8 cellular contexts compared by ENCODE assay signal in genomic region chr20:833450-834150, GRCh38. TPM values are rescaled to one million over a fixed set of nuclear protein-coding genes. Genes with fewer than 3 reads are reported as not detected.
DNase-seq lines count a peak whose midpoint lies in the region; ATAC-seq and TF ChIP-seq lines count a peak whose summit lies in the region.

Gene FAM110A, plus strand, starts transcription at chr20:833715. Its CDS starts 11,090 bp downstream, at chr20:844805.

- H3K4me3 Mint-ChIP-seq in naive thymus-derived CD4-positive, alpha-beta T cell = peak within 1 kb of the TSS; percentile 73 to 92 (median 87)
- H3K4me3 Mint-ChIP-seq in stimulated activated memory B cell treated with anti-CD40 and anti-IgM and Interleukin-4, amounts not matched to agents 10 μg/mL and 1 μg/mL and 100 μg/mL, for 72 hours = peak within 1 kb of the TSS; percentile 86

- ATAC-seq in naive thymus-derived CD4-positive, alpha-beta T cell = peak; percentile 94
- peak; percentile 96 for ATAC-seq in stimulated activated memory B cell treated with anti-CD40 and anti-IgM and Interleukin-4, amounts not matched to agents 10 μg/mL and 1 μg/mL and 100 μg/mL, for 72 hours

- POLR2A ChIA-PET in RWPE1 (lab: Yijun Ruan, JAX; ENCODE audit: low non-redundant PET) = interaction anchor here (0.6 to 1.5 kb wide), 4 partner anchors 10 to 505 kb away, joined by 3 to 10 read pairs (median 6); no protein-coding TSS in a partner anchor
- POLR2A ChIA-PET in naive thymus-derived CD4-positive, alpha-beta T cell (lab: Charles Lee) = interaction anchor here (0.8 to 3.4 kb wide), 6 partner anchors 9 to 285 kb away, joined by 3 to 43 read pairs (median 8); partner anchors contain the start of gene PSMF1

- peaks cover 0 to 6% (median 3%) of the 10 kb centered on the region in 5 donors for H3K36me3 Mint-ChIP-seq in naive thymus-derived CD4-positive, alpha-beta T cell
- peaks cover 12% of the 10 kb centered on the region for H3K36me3 Mint-ChIP-seq in stimulated activated memory B cell treated with anti-CD40 and anti-IgM and Interleukin-4, amounts not matched to agents 10 μg/mL and 1 μg/mL and 100 μg/mL, for 72 hours

- H3K9me3 Mint-ChIP-seq in naive thymus-derived CD4-positive, alpha-beta T cell = peaks cover 0 to 2% (median 0%) of the 10 kb centered on the region in 11 donors
- H3K9me3 Mint-ChIP-seq in stimulated activated memory B cell treated with anti-CD40 and anti-IgM and Interleukin-4, amounts not matched to agents 10 μg/mL and 1 μg/mL and 100 μg/mL, for 72 hours = peaks cover 4% of the 10 kb centered on the region

- peaks cover 36 to 50% (median 46%) of the 10 kb centered on the region in 7 donors for H3K4me1 Mint-ChIP-seq in naive thymus-derived CD4-positive, alpha-beta T cell
- H3K4me1 Mint-ChIP-seq in stimulated activated memory B cell treated with anti-CD40 and anti-IgM and Interleukin-4, amounts not matched to agents 10 μg/mL and 1 μg/mL and 100 μg/mL, for 72 hours = peaks cover 45% of the 10 kb centered on the region

- peak within 1 kb of the TSS; percentile 85 for H3K27ac ChIP-seq in RWPE1
- H3K27ac ChIP-seq in naive thymus-derived CD4-positive, alpha-beta T cell (ENCODE audit: low read depth, low read length) = peak within 1 kb of the TSS; percentile 94

- no peaks in the 10 kb centered on the region for H3K27me3 Mint-ChIP-seq in naive thymus-derived CD4-positive, alpha-beta T cell
- H3K27me3 Mint-ChIP-seq in stimulated activated memory B cell treated with anti-CD40 and anti-IgM and Interleukin-4, amounts not matched to agents 10 μg/mL and 1 μg/mL and 100 μg/mL, for 72 hours = no peaks in the 10 kb centered on the region

- DNase-seq in ELF-1 (ENCODE audit: low read depth, low spot score) (peak; percentile 97), H4 (ENCODE audit: low spot score) (peak; percentile 91), LNCaP clone FGC (ENCODE audit: low read depth) (peak; percentile 76), RWPE1 (ENCODE audit: low spot score) (peak; percentile 96), fibroblast of gingiva (ENCODE audit: low read depth) (peak; percentile 95)
- peak; percentile 89 to 91 for DNase-seq in activated T-helper 1 cell treated with anti-CD3 and anti-CD28 coated beads, Interleukin-2, amount 50 U/mL, for 16 hours (ENCODE audit: low read depth in 1 of 2, low spot score in 1 of 2)
- peak; percentile 87 to 95 (median 94) for DNase-seq in naive thymus-derived CD4-positive, alpha-beta T cell

- peak within 1 kb of the TSS; percentile 91 for H3K4me3 ChIP-seq in LNCaP clone FGC (ENCODE audit: low read depth, low read length)
- peak within 1 kb of the TSS; percentile 88 for H3K4me3 ChIP-seq in naive thymus-derived CD4-positive, alpha-beta T cell (ENCODE audit: low read length)

- TF ChIP-seq CTCF in LNCaP clone FGC (IDR thresholded peaks at IDR 0.05; ENCODE audit: control insufficient read depth, extremely low read depth, insufficient read depth) (no peak), RWPE1 (conservative IDR thresholded peaks at IDR 0.05; ENCODE audit: low read depth) (no peak)

- H3K9me3 ChIP-seq in naive thymus-derived CD4-positive, alpha-beta T cell (ENCODE audit: control insufficient read depth in 2 of 3, low read length in 3 of 3) = no peaks in the 10 kb centered on the region

- peaks cover 24 to 27% of the 10 kb centered on the region in 2 donors for H3K4me1 ChIP-seq in naive thymus-derived CD4-positive, alpha-beta T cell (ENCODE audit: control insufficient read depth in 2 of 2, insufficient read depth in 2 of 2, low read length in 2 of 2)

- H3K27ac Mint-ChIP-seq in naive thymus-derived CD4-positive, alpha-beta T cell = peak within 1 kb of the TSS; percentile 60 to 97 (median 87)
- H3K27ac Mint-ChIP-seq in stimulated activated memory B cell treated with anti-CD40 and anti-IgM and Interleukin-4, amounts not matched to agents 10 μg/mL and 1 μg/mL and 100 μg/mL, for 72 hours = peak within 1 kb of the TSS; percentile 69

- H3K36me3 ChIP-seq in naive thymus-derived CD4-positive, alpha-beta T cell (ENCODE audit: control insufficient read depth in 2 of 3, insufficient read depth in 3 of 3, low read length in 3 of 3) = no peaks in the 10 kb centered on the region

- CTCF ChIA-PET in RWPE1 (lab: Yijun Ruan, JAX) = interaction anchor here (0.6 to 1.2 kb wide), 4 partner anchors 15 to 140 kb away, joined by 3 to 5 read pairs (median 3); no protein-coding TSS in a partner anchor
- CTCF ChIA-PET in naive thymus-derived CD4-positive, alpha-beta T cell (lab: Charles Lee) = interaction anchor here (0.8 to 1.7 kb wide), 7 partner anchors 8 to 123 kb away, joined by 3 to 4 read pairs (median 3); no protein-coding TSS in a partner anchor

- no peaks in the 10 kb centered on the region for H3K27me3 ChIP-seq in naive thymus-derived CD4-positive, alpha-beta T cell (ENCODE audit: control insufficient read depth in 2 of 2, insufficient read depth in 2 of 2, low read length in 2 of 2)

- intact Hi-C loops in naive thymus-derived CD4-positive, alpha-beta T cell (cut with micrococcal nuclease) = loop anchor here (1.0 to 10.0 kb wide), 13 partner anchors 11 to 1631 kb away; partner anchors contain the start of genes PSMF1 (in 2 of the 2), CSNK2A1 (in 1 of the 2), SNPH (in 1 of the 2) and STK35 (in 1 of the 2)

RNA-seq across cellular contexts. Expression of gene FAM110A, which starts in this region (rescaled TPM):
- 2.3 and 6.7 TPM in 2 replicates for total RNA-seq in H4 (2014; rRNA removed; shearing (Covaris generic))
- 10 to 100 TPM; 10.9 to 47.4 (median 23.7) TPM for total RNA-seq in naive thymus-derived CD4-positive, alpha-beta T cell
- 10 to 100 TPM in 1 of 2 donors, 1 to 10 TPM in 1; 6.6 to 11.9 TPM for polyA plus RNA-seq in naive thymus-derived CD4-positive, alpha-beta T cell

Comparison
In these comparisons a context has a peak if more than half of its experiments do, and no peak if none do; other contexts are left out.
1. Peak in every context shown above with its lines: DNase-seq, ATAC-seq, H3K4me3 ChIP-seq and H3K27ac ChIP-seq.